In genomic region chr2:218984239-218985020, GRCh38 we compare ENCODE assay signal across 8 cellular contexts. TPM values are rescaled to one million over a fixed set of nuclear protein-coding genes. Genes with fewer than 3 reads are reported as not detected.
DNase-seq lines count a peak whose midpoint lies in the region; ATAC-seq and TF ChIP-seq lines count a peak whose summit lies in the region.

No MANE protein-coding gene starts in this region.

- peak overlapping the region in 1 of 2 donors; percentile 12 for H3K4me3 ChIP-seq in tibial artery
- no peak overlapping the region for H3K4me3 ChIP-seq in Karpas-422 (ENCODE audit: low read length)

- no peaks in the 10 kb centered on the region for H3K9me3 ChIP-seq in tibial artery
- no peaks in the 10 kb centered on the region for H3K9me3 ChIP-seq in Karpas-422 (ENCODE audit: low read length)

- H3K36me3 ChIP-seq in tibial artery (no peaks in the 10 kb centered on the region), Karpas-422 (ENCODE audit: insufficient read depth, low read length) (no peaks in the 10 kb centered on the region)

- no peak for DNase-seq in activated CD8-positive, alpha-beta memory T cell treated with anti-CD3 and anti-CD28 coated beads, Interleukin-2, amount 10 ng/mL, durations not matched to agents 7 days and 5 days
- DNase-seq in activated CD8-positive, alpha-beta memory T cell treated with anti-CD3 and anti-CD28 coated beads for 24 hours, result no peak
- DNase-seq in NCI-H82 (lab: John Stamatoyannopoulos, UW), result peak; percentile 81
- DNase-seq in left ventricle myocardium superior, result peak; percentile 33
- no peak for DNase-seq in stimulated activated naive CD8-positive, alpha-beta T cell treated with anti-CD3 and anti-CD28 coated beads, Interleukin-15, amount 100 ng/mL, for 72 hours
- DNase-seq in tibial artery, result no peak
- DNase-seq in Karpas-422, result no peak

- ATAC-seq in activated CD8-positive, alpha-beta memory T cell treated with anti-CD3 and anti-CD28 coated beads, Interleukin-2, amount 10 ng/mL, durations not matched to agents 7 days and 5 days, result no peak
- ATAC-seq in left ventricle myocardium superior (peak; percentile 13), HG03469 (IDR thresholded peaks at IDR 0.05; ENCODE audit: unreplicated experiment) (no peak)
- ATAC-seq in stimulated activated naive CD8-positive, alpha-beta T cell treated with anti-CD3 and anti-CD28 coated beads, Interleukin-15, amount 100 ng/mL, for 72 hours, result no peak

- H3K27ac Mint-ChIP-seq in activated CD8-positive, alpha-beta memory T cell treated with anti-CD3 and anti-CD28 coated beads, Interleukin-2, amount 10 ng/mL, durations not matched to agents 7 days and 5 days, result peak overlapping the region; percentile 4
- H3K27ac Mint-ChIP-seq in stimulated activated naive CD8-positive, alpha-beta T cell treated with anti-CD3 and anti-CD28 coated beads, Interleukin-15, amount 100 ng/mL, for 72 hours, result no peak overlapping the region

- TF ChIP-seq CTCF in tibial artery (IDR thresholded peaks at IDR 0.05), result no peak

- peaks cover 10% of the 10 kb centered on the region for H3K4me1 Mint-ChIP-seq in activated CD8-positive, alpha-beta memory T cell treated with anti-CD3 and anti-CD28 coated beads, Interleukin-2, amount 10 ng/mL, durations not matched to agents 7 days and 5 days
- peaks cover 53% of the 10 kb centered on the region for H3K4me1 Mint-ChIP-seq in stimulated activated naive CD8-positive, alpha-beta T cell treated with anti-CD3 and anti-CD28 coated beads, Interleukin-15, amount 100 ng/mL, for 72 hours

- no peak overlapping the region for H3K4me2 ChIP-seq in Karpas-422 (ENCODE audit: low read depth, low read length, poor library complexity, severe bottlenecking)

- no peaks in the 10 kb centered on the region for H3K79me2 ChIP-seq in Karpas-422 (ENCODE audit: low read length)

- intact Hi-C loops in left ventricle myocardium superior (cut with micrococcal nuclease) (no loop called here), tibial artery (cut with DNase I; ENCODE audit: low total_unique reads) (no loop called here)

- H3K9me3 Mint-ChIP-seq in activated CD8-positive, alpha-beta memory T cell treated with anti-CD3 and anti-CD28 coated beads, Interleukin-2, amount 10 ng/mL, durations not matched to agents 7 days and 5 days (ENCODE audit: low read depth), result no peaks in the 10 kb centered on the region
- H3K9me3 Mint-ChIP-seq in stimulated activated naive CD8-positive, alpha-beta T cell treated with anti-CD3 and anti-CD28 coated beads, Interleukin-15, amount 100 ng/mL, for 72 hours, result no peaks in the 10 kb centered on the region

- no peak overlapping the region for H3K9ac ChIP-seq in Karpas-422 (ENCODE audit: low read length)

- peaks cover 0 to 54% (median 46%) of the 10 kb centered on the region in 4 donors for H3K4me1 ChIP-seq in tibial artery
- peaks cover 9% of the 10 kb centered on the region for H3K4me1 ChIP-seq in Karpas-422 (ENCODE audit: low read length)

- no peak overlapping the region for H2AFZ ChIP-seq in Karpas-422 (ENCODE audit: low read length)

- H3K27me3 ChIP-seq in tibial artery (peaks cover 7 to 100% of the 10 kb centered on the region in 2 donors), Karpas-422 (ENCODE audit: low read length) (no peaks in the 10 kb centered on the region)

- H3K36me3 Mint-ChIP-seq in activated CD8-positive, alpha-beta memory T cell treated with anti-CD3 and anti-CD28 coated beads, Interleukin-2, amount 10 ng/mL, durations not matched to agents 7 days and 5 days, result no peaks in the 10 kb centered on the region

- H4K20me1 ChIP-seq in Karpas-422 (ENCODE audit: insufficient read depth, low read depth, low read length), result no peaks in the 10 kb centered on the region

- CTCF ChIA-PET in activated CD8-positive, alpha-beta memory T cell treated with anti-CD3 and anti-CD28 coated beads, Interleukin-2, amount 10 ng/mL, durations not matched to agents 7 days and 5 days (lab: Charles Lee), result interaction anchor here (1.2 to 7.1 kb wide), 2 partner anchors 10 kb away, joined by 4 to 74 read pairs; partner anchors contain the start of gene CRYBA2

- peaks cover 87% of the 10 kb centered on the region for H3K27me3 Mint-ChIP-seq in activated CD8-positive, alpha-beta memory T cell treated with anti-CD3 and anti-CD28 coated beads, Interleukin-2, amount 10 ng/mL, durations not matched to agents 7 days and 5 days
- H3K27me3 Mint-ChIP-seq in stimulated activated naive CD8-positive, alpha-beta T cell treated with anti-CD3 and anti-CD28 coated beads, Interleukin-15, amount 100 ng/mL, for 72 hours, result peaks cover 100% of the 10 kb centered on the region

- H3K4me3 Mint-ChIP-seq in activated CD8-positive, alpha-beta memory T cell treated with anti-CD3 and anti-CD28 coated beads, Interleukin-2, amount 10 ng/mL, durations not matched to agents 7 days and 5 days, result no peak overlapping the region
- peak overlapping the region; percentile 42 to 55 for H3K4me3 Mint-ChIP-seq in stimulated activated naive CD8-positive, alpha-beta T cell treated with anti-CD3 and anti-CD28 coated beads, Interleukin-15, amount 100 ng/mL, for 72 hours

- H3K9me2 ChIP-seq in Karpas-422 (replicated peaks; ENCODE audit: insufficient read depth, low read length), result no peaks in the 10 kb centered on the region

- H3K27ac ChIP-seq in tibial artery (no peak overlapping the region), Karpas-422 (ENCODE audit: low read length) (no peak overlapping the region)

RNA-seq across cellular contexts. Expression of gene FEV, which starts 0.6 kb away (rescaled TPM):
- not detected for total RNA-seq in activated CD8-positive, alpha-beta memory T cell treated with anti-CD3 and anti-CD28 coated beads, Interleukin-2, amount 10 ng/mL, durations not matched to agents 7 days and 5 days
- not detected for total RNA-seq in left ventricle myocardium superior
- total RNA-seq in Karpas-422 (2014; rRNA removed; shearing (Covaris generic); ENCODE audit: low replicate concordance), result not detected in 2 replicates

RNA-seq across cellular contexts. Expression of gene CRYBA2, which starts 8.8 kb away (rescaled TPM):
- total RNA-seq in activated CD8-positive, alpha-beta memory T cell treated with anti-CD3 and anti-CD28 coated beads, Interleukin-2, amount 10 ng/mL, durations not matched to agents 7 days and 5 days, result not detected
- not detected for total RNA-seq in left ventricle myocardium superior
- total RNA-seq in Karpas-422 (2014; rRNA removed; shearing (Covaris generic); ENCODE audit: low replicate concordance), result not detected in 2 replicates

RNA-seq across cellular contexts. Expression of gene CDK5R2, which starts 25.0 kb away (rescaled TPM):
- not detected for total RNA-seq in activated CD8-positive, alpha-beta memory T cell treated with anti-CD3 and anti-CD28 coated beads, Interleukin-2, amount 10 ng/mL, durations not matched to agents 7 days and 5 days
- total RNA-seq in left ventricle myocardium superior, result not detected
- total RNA-seq in Karpas-422 (2014; rRNA removed; shearing (Covaris generic); ENCODE audit: low replicate concordance), result 0.61 TPM in 1 of 2 replicates, not detected in the other

RNA-seq across cellular contexts. Expression of gene CFAP65, which starts 56.9 kb away (rescaled TPM):
- total RNA-seq in activated CD8-positive, alpha-beta memory T cell treated with anti-CD3 and anti-CD28 coated beads, Interleukin-2, amount 10 ng/mL, durations not matched to agents 7 days and 5 days, result not detected
- total RNA-seq in left ventricle myocardium superior, result not detected
- total RNA-seq in Karpas-422 (2014; rRNA removed; shearing (Covaris generic); ENCODE audit: low replicate concordance), result 0.11 TPM in 1 of 2 replicates, not detected in the other

Comparison
In these comparisons a context has a peak if more than half of its experiments do, and no peak if none do; other contexts are left out.
1. DNase-seq: peak in NCI-H82 (single experiment) and left ventricle myocardium superior (single experiment); none in activated CD8-positive, alpha-beta memory T cell treated with anti-CD3 and anti-CD28 coated beads, Interleukin-2, amount 10 ng/mL, durations not matched to agents 7 days and 5 days (single experiment), activated CD8-positive, alpha-beta memory T cell treated with anti-CD3 and anti-CD28 coated beads for 24 hours (single experiment), stimulated activated naive CD8-positive, alpha-beta T cell treated with anti-CD3 and anti-CD28 coated beads, Interleukin-15, amount 100 ng/mL, for 72 hours (0 of 2), tibial artery (0 of 2) and Karpas-422 (single experiment).